In the genomic region with DNA sequence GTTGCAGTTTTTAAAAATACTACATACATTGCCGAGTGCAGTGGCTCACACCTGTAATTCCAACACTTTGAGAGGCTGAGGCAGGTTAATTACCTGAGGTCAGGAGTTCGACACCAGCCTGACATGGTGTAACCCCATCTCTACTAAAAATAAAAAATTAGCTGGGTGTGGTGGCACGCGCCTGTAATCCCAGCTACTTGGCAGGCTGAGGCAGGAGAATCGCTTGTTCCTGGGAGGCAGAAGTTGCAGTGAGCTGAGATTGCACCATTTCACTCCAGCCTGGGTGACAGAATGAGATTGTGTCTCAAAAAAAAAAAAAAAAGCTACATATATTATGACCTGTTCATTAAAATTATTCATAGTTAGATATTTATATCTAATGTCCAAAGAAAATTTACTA, we compare ENCODE assay signal across 3 cellular contexts. TPM values are rescaled to one million over a fixed set of nuclear protein-coding genes. Genes with fewer than 3 reads are reported as not detected.
"Had no signal": no experiment of that assay in that cellular context is flagged by ENCODE, and none has a peak within 500 bp of the region (broad histone marks: within the 10 kb centered on the region; RNA-seq: fewer than 3 reads in every experiment).

No MANE protein-coding gene starts in this region.

RNA-seq across cellular contexts. Expression of gene ZNF253, which starts 4.4 kb away (rescaled TPM):
- total RNA-seq: H7, HT1080 had no signal

RNA-seq across cellular contexts. Expression of gene ZNF93, which starts 30.7 kb away (rescaled TPM):
- total RNA-seq: H7 had no signal

RNA-seq across cellular contexts. Expression of gene ZNF506, which starts 48.5 kb away (rescaled TPM):
- total RNA-seq: HepG2 had no signal
- polyA plus RNA-seq: HepG2 had no signal
